8 cellular contexts compared by ENCODE assay signal in the genomic region with DNA sequence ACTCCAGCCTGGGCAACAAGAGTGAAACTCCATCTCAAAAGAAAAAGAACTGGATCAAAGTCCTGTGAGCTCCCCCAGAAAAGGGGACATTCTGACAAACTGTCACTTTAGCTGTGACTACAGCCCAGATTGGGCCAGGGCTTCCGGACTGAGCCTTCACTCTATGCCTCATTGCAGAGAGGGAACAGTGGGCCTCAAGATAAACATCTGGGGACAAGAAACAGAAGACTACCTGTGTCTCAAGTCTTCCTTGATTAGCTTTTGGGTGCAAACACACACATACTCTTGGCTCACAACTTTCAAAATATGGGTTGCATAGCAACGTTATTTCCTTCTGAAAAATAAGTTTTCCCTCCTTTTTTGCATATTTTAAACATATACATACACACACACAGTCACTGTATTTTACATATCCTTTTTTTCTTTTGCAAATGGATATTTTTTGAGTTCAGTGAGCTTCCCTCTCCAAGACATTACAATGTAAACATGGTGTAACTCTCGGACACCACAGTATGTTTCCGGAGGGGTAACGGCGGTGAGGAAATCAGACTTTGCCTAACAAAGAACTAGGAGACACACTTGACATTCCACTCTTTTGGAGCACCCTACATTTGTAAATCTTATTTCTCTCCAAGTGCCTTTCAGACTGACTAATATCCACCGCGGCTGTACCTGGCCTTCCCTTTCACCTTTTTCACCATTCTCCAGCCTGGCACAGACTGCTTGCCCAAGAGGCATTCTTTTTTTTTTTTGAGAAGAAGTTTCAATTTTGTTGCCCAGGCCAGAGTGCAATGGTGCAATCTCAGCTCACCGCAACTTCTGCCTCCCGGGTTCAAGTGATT. TPM values are rescaled to one million over a fixed set of nuclear protein-coding genes. Genes with fewer than 3 reads are reported as not detected.
DNase-seq lines count a peak whose midpoint lies in the region; ATAC-seq and TF ChIP-seq lines count a peak whose summit lies in the region.

No MANE protein-coding gene starts in this region.

- POLR2A ChIA-PET in activated naive CD8-positive, alpha-beta T cell treated with anti-CD3 and anti-CD28 coated beads, Interleukin-2, amount 10 ng/mL, durations not matched to agents 7 days and 5 days (lab: Charles Lee) = interaction anchor here (1.0 to 1.9 kb wide), 2 partner anchors 18 to 23 kb away, joined by 4 to 6 read pairs; no protein-coding TSS in a partner anchor

- H3K27ac ChIP-seq in HUES48 (ENCODE audit: low read depth, low read length) (peak overlapping the region; percentile 85), liver (ENCODE audit: low read depth in 1 of 2, low read length in 2 of 2) (no peak overlapping the region)

- peak overlapping the region; percentile 56 for H3K27ac Mint-ChIP-seq in activated naive CD8-positive, alpha-beta T cell treated with anti-CD3 and anti-CD28 coated beads, Interleukin-2, amount 10 ng/mL, durations not matched to agents 7 days and 5 days

- DNase-seq in AG10803 (ENCODE audit: low read depth) (no peak), LoVo (ENCODE audit: low spot score) (no peak), activated gamma-delta T cell (lab: John Stamatoyannopoulos, UW) (no peak), AG08396 (ENCODE audit: low spot score) (no peak)
- DNase-seq in activated naive CD8-positive, alpha-beta T cell treated with anti-CD3 and anti-CD28 coated beads, Interleukin-2, amount 10 ng/mL, durations not matched to agents 7 days and 5 days = no peak
- no peak for DNase-seq in activated effector memory CD4-positive, alpha-beta T cell treated with Interleukin-2 at 50 U/mL for 16 hours

- TF ChIP-seq RAD21 in liver (IDR thresholded peaks at IDR 0.05) = no peak

- WGBS in liver = 58% methylated on average over 10 of the region's 10 CpGs

- peak overlapping the region; percentile 13; the same call in 1 of the 2 replicates for H3K4me3 ChIP-seq in AG10803 (ENCODE audit: low read length)
- peak overlapping the region; percentile 84 for H3K4me3 ChIP-seq in HUES48 (ENCODE audit: low read depth, low read length)
- no peak overlapping the region for H3K4me3 ChIP-seq in liver (ENCODE audit: low read depth in 1 of 3, low read length in 3 of 3)

- H3K36me3 Mint-ChIP-seq in activated naive CD8-positive, alpha-beta T cell treated with anti-CD3 and anti-CD28 coated beads, Interleukin-2, amount 10 ng/mL, durations not matched to agents 7 days and 5 days = peaks cover 13% of the 10 kb centered on the region

- H3K9me3 Mint-ChIP-seq in activated naive CD8-positive, alpha-beta T cell treated with anti-CD3 and anti-CD28 coated beads, Interleukin-2, amount 10 ng/mL, durations not matched to agents 7 days and 5 days = no peaks in the 10 kb centered on the region

- H3K36me3 ChIP-seq in HUES48 (ENCODE audit: control insufficient read depth, insufficient read depth, low read length) (peaks cover 27% of the 10 kb centered on the region), liver (ENCODE audit: control insufficient read depth in 4 of 4, insufficient read depth in 3 of 4, low read depth in 1 of 4, low read length in 3 of 4) (no peaks in the 10 kb centered on the region)

- no peak for ATAC-seq in activated naive CD8-positive, alpha-beta T cell treated with anti-CD3 and anti-CD28 coated beads, Interleukin-2, amount 10 ng/mL, durations not matched to agents 7 days and 5 days (ENCODE audit: low read depth)

- H3K4me1 Mint-ChIP-seq in activated naive CD8-positive, alpha-beta T cell treated with anti-CD3 and anti-CD28 coated beads, Interleukin-2, amount 10 ng/mL, durations not matched to agents 7 days and 5 days = peaks cover 52% of the 10 kb centered on the region

- H3K4me3 Mint-ChIP-seq in activated naive CD8-positive, alpha-beta T cell treated with anti-CD3 and anti-CD28 coated beads, Interleukin-2, amount 10 ng/mL, durations not matched to agents 7 days and 5 days = peak overlapping the region; percentile 95

- TF ChIP-seq CTCF in AG10803 (conservative IDR thresholded peaks at IDR 0.05; ENCODE audit: low read length) (no peak), liver (IDR thresholded peaks at IDR 0.05; ENCODE audit: low read depth, low read length, missing input control) (no peak)

- H3K27me3 ChIP-seq in HUES48 (ENCODE audit: control insufficient read depth, insufficient read depth, low read length) (no peaks in the 10 kb centered on the region), liver (ENCODE audit: control insufficient read depth in 4 of 4, insufficient read depth in 4 of 4, low read length in 3 of 4) (no peaks in the 10 kb centered on the region)

- H3K9ac ChIP-seq in HUES48 (ENCODE audit: low read depth, low read length) (peak overlapping the region; percentile 53), liver (ENCODE audit: low read depth in 1 of 2, low read length in 2 of 2) (no peak overlapping the region)

- no peaks in the 10 kb centered on the region for H3K27me3 Mint-ChIP-seq in activated naive CD8-positive, alpha-beta T cell treated with anti-CD3 and anti-CD28 coated beads, Interleukin-2, amount 10 ng/mL, durations not matched to agents 7 days and 5 days

- H3K9me3 ChIP-seq in HUES48 (ENCODE audit: control insufficient read depth, insufficient read depth, low read length) (no peaks in the 10 kb centered on the region), liver (ENCODE audit: control insufficient read depth in 4 of 4, low read length in 3 of 4) (no peaks in the 10 kb centered on the region)

- H3K4me1 ChIP-seq in HUES48 (ENCODE audit: control insufficient read depth, insufficient read depth, low read length) = peaks cover 45% of the 10 kb centered on the region
- H3K4me1 ChIP-seq in liver (ENCODE audit: control insufficient read depth in 4 of 4, insufficient read depth in 4 of 4, low read length in 3 of 4) = peaks cover 7 to 20% (median 13%) of the 10 kb centered on the region in 4 donors

TF ChIP-seq in liver, 16 proteins besides CTCF, POLR2A, EP300 and RAD21:
- TF ChIP-seq MAX (IDR thresholded peaks at IDR 0.05) (no peak), HNF4A (conservative IDR thresholded peaks at IDR 0.05) (peak; percentile 23 to 24), RXRA (IDR thresholded peaks at IDR 0.05) (peak in 1 of 2 donors; percentile 11), FOXA1 (IDR thresholded peaks at IDR 0.05) (no peak)

RNA-seq across cellular contexts. Expression of gene TKT, which starts 3.5 kb away (rescaled TPM):
- total RNA-seq in activated naive CD8-positive, alpha-beta T cell treated with anti-CD3 and anti-CD28 coated beads, Interleukin-2, amount 10 ng/mL, durations not matched to agents 7 days and 5 days = 100 to 1,000 TPM; 204 to 210 TPM
- total RNA-seq in liver = 100 to 1,000 TPM in 1 of 2 donors, 10 to 100 TPM in 1; 79.2 to 202 TPM
- 100 to 1,000 TPM in 1 of 2 donors, 10 to 100 TPM in 1; 18.1 to 178 TPM for polyA plus RNA-seq in liver

Comparison
In these comparisons a context has a peak if more than half of its experiments do, and no peak if none do; other contexts are left out.
1. H3K4me3 ChIP-seq: peak in AG10803 (single experiment) and HUES48 (single experiment); none in liver (0 of 3).